In the genomic region with DNA sequence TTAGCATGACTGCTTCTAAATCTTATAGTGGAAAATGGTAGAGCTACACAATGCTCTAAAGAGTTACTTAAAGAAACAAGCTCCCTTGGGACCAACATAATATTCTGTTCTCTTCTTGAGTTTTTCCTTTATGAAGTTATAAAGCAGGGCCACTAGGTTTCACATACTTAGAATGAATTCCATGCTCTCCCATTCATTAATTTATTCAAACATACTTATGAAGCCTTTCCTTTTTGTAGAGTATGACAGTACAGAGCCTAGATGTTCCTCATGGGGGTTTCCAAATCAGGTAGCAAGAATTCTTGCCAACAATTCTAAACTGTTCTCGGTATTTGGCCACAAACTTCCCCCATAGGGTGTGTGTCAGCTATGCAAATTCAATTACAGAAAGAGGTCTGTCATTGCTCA, we compare ENCODE assay signal across 14 cellular contexts. TPM values are rescaled to one million over a fixed set of nuclear protein-coding genes. Genes with fewer than 3 reads are reported as not detected.
DNase-seq lines count a peak whose midpoint lies in the region; ATAC-seq and TF ChIP-seq lines count a peak whose summit lies in the region.
"Had no signal": no experiment of that assay in that cellular context is flagged by ENCODE, and none has a peak within 500 bp of the region (broad histone marks: within the 10 kb centered on the region; RNA-seq: fewer than 3 reads in every experiment).

No MANE protein-coding gene starts in this region.

- ATAC-seq in GM18505 (IDR thresholded peaks at IDR 0.05; ENCODE audit: unreplicated experiment) (peak; percentile 98), GM19455 (IDR thresholded peaks at IDR 0.05; ENCODE audit: unreplicated experiment) (peak; percentile 88), HG02973 (IDR thresholded peaks at IDR 0.05; ENCODE audit: unreplicated experiment) (peak; percentile 100)
- ATAC-seq: upper lobe of right lung had no signal

- TF ChIP-seq POLR2A in GM18505 (IDR thresholded peaks at IDR 0.05; ENCODE audit: borderline replicate concordance, extremely low read depth, insufficient read depth, insufficient read length), result no peak

- DNase-seq in MV-4-11 (lab: John Stamatoyannopoulos, UW) (peak; percentile 53), epidermal melanocyte (ENCODE audit: insufficient read length, low spot score) (no peak), occipital lobe (lab: John Stamatoyannopoulos, UW) (no peak), RPMI8226 (no peak)
- DNase-seq in stimulated activated naive CD4-positive, alpha-beta T cell treated with Interleukin-2 at 50 U/mL for 16 hours (lab: John Stamatoyannopoulos, UW), result no peak
- DNase-seq: CD4-positive, alpha-beta T cell; dorsolateral prefrontal cortex; hippocampal formation; NCI-H446 treated with DMSO at 0.1 percent for 48 hours; upper lobe of right lung had no signal

RNA-seq across cellular contexts. Expression of a gene that starts 20.6 kb away (rescaled TPM):
- total RNA-seq in occipital lobe, result 1,309 TPM
- total RNA-seq: CD4-positive, alpha-beta T cell; T-helper 1 cell treated with Interleukin-12 subunit alpha and Interleukin-12 subunit beta and Interleukin-4 antibody, amounts not matched to agents 30 ng/mL and 1 ng/mL, for 36 hours; upper lobe of right lung had no signal

RNA-seq across cellular contexts. Expression of a gene that starts 30.1 kb away (rescaled TPM):
- 20.4 TPM for total RNA-seq in occipital lobe
